In the genomic region with DNA sequence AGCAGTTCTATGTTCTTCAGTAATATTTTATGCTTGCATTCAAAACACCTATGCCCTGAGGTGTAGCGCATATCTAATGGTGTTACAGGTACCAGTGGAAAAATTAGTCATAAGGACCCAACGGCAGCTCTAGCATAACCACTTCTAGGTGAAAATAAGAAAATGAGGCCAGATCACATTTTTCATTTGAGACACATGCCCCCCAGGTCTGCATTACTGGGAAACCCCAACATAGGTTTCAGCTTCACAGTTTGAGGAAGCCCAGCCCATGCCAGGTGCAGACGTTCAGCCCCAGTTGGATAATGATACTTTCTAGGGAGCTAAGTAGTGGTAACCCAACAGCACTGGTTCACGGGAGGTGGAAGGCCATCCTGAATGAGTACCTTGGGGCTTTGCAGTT, we compare ENCODE assay signal across 13 cellular contexts.
DNase-seq lines count a peak whose midpoint lies in the region; ATAC-seq and TF ChIP-seq lines count a peak whose summit lies in the region.
"Had no signal": no experiment of that assay in that cellular context is flagged by ENCODE, and none has a peak within 500 bp of the region (broad histone marks: within the 10 kb centered on the region; RNA-seq: fewer than 3 reads in every experiment).

No MANE protein-coding gene starts in this region.

- peak; percentile 37 for DNase-seq in GM06990 (ENCODE audit: extremely low read depth, insufficient read length)
- no peak for DNase-seq in nucleus accumbens (lab: John Stamatoyannopoulos, UW)
- no peak for DNase-seq in T-helper 9 cell
- DNase-seq in cerebellar cortex (ENCODE audit: low spot score), result no peak
- no peak for DNase-seq in NCI-H748 treated with DMSO at 0.1 percent for 48 hours (lab: John Stamatoyannopoulos, UW)
- DNase-seq: activated gamma-delta T cell; KBM-7; SK-N-SH; stimulated activated CD4-positive, alpha-beta T cell treated with anti-CD3 and anti-CD28 coated beads, Interleukin-12 subunit alpha, Interleukin-12 subunit beta, amount 100 ng/mL, for 4 hours; uterus had no signal

- no peaks in the 10 kb centered on the region for H3K27me3 ChIP-seq in GM06990 (replicated peaks; ENCODE audit: control insufficient read depth, insufficient read depth, low read length)
- H3K27me3 ChIP-seq: uterus had no signal

- TF ChIP-seq CTCF in GM06990 (IDR thresholded peaks at IDR 0.05; ENCODE audit: insufficient read depth, low read length, poor library complexity, severe bottlenecking), result no peak

- no peaks in the 10 kb centered on the region for H3K36me3 ChIP-seq in GM06990 (ENCODE audit: control insufficient read depth, insufficient read depth, low read length)
- H3K36me3 ChIP-seq: uterus had no signal

- ATAC-seq in GM19328 (IDR thresholded peaks at IDR 0.05; ENCODE audit: unreplicated experiment) (peak; percentile 52), HG02642 (IDR thresholded peaks at IDR 0.05; ENCODE audit: poor library complexity, unreplicated experiment) (peak; percentile 60), HG03521 (IDR thresholded peaks at IDR 0.05; ENCODE audit: unreplicated experiment) (peak; percentile 37)

- H3K4me3 ChIP-seq in GM06990 (replicated peaks; ENCODE audit: low read depth, low read length), result no peak overlapping the region
- H3K4me3 ChIP-seq: uterus had no signal
